In the genomic region with DNA sequence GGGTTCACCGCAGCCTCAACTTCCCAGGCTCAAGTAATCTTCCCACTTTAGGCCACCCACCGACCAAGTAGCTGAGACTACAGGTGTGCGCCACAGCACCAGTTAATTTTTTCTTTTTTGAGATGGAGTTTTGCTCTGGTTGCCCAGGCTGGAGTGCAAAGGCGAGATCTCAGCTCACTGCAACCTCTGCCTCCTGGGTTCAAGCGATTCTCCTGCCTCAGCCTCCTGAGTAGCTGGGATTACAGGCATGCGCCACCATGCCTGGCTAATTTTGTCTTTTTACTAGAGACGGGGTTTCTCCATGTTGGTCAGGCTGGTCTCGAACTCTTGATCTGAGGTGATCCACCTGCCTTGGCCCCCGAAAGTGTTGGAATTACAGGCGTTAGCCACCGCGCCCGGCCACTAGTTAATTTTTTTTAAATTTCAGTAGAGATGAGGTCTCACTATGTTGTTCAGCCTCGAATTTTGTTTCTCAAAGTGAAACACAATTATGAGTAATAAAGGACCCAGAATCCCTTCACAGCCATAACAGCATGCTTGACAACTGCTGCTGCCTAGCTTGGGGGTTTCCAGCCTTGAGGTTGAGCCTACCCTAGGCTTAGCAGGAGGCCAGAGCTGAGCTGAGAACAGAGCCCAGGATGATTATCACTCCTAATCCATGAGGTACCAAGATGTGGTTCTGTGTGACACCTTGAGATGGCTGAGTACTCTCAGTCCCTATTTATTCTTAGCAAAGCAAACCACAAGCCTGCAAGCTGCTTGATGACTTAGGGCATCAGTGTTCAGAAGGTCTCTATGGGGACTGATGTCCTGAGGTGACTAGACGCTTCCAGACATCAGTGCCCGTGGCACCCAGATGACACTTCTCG, we compare ENCODE assay signal across 8 cellular contexts. TPM values are rescaled to one million over a fixed set of nuclear protein-coding genes. Genes with fewer than 3 reads are reported as not detected.
DNase-seq lines count a peak whose midpoint lies in the region; ATAC-seq and TF ChIP-seq lines count a peak whose summit lies in the region.

No MANE protein-coding gene starts in this region.

- DNase-seq in activated CD4-positive, alpha-beta T cell treated with anti-CD3 and anti-CD28 coated beads for 24 hours (ENCODE audit: low read depth in 2 of 2), result peak; percentile 43 to 58
- peak; percentile 88 for DNase-seq in natural killer cell treated with Interleukin-12 subunit alpha and Interleukin-12 subunit beta and Interleukin-15 and Interleukin-18, amount 100 ng/mL, for 72 hours (ENCODE audit: low spot score)
- DNase-seq in AG08395 (ENCODE audit: low spot score) (no peak), GF-D8 (lab: John Stamatoyannopoulos, UW) (no peak), sciatic nerve (ENCODE audit: low spot score) (no peak), dermis blood vessel endothelial cell (no peak)

- no peaks in the 10 kb centered on the region for H3K27me3 Mint-ChIP-seq in natural killer cell treated with Interleukin-12 subunit alpha and Interleukin-12 subunit beta and Interleukin-15 and Interleukin-18, amount 100 ng/mL, for 72 hours

- peak; percentile 45 for TF ChIP-seq POLR2A in GM18505 (IDR thresholded peaks at IDR 0.05; ENCODE audit: borderline replicate concordance, extremely low read depth, insufficient read depth, insufficient read length)

- peaks cover 6% of the 10 kb centered on the region for H3K36me3 Mint-ChIP-seq in natural killer cell treated with Interleukin-12 subunit alpha and Interleukin-12 subunit beta and Interleukin-15 and Interleukin-18, amount 100 ng/mL, for 72 hours

- peak; percentile 93 for ATAC-seq in GM18505 (IDR thresholded peaks at IDR 0.05; ENCODE audit: unreplicated experiment)
- ATAC-seq in HG02763 (IDR thresholded peaks at IDR 0.05; ENCODE audit: unreplicated experiment), result peak; percentile 90
- ATAC-seq in natural killer cell treated with Interleukin-12 subunit alpha and Interleukin-12 subunit beta and Interleukin-15 and Interleukin-18, amount 100 ng/mL, for 72 hours, result peak; percentile 98
- no peak for ATAC-seq in sciatic nerve

- intact Hi-C loops in sciatic nerve (cut with DNase I), result no loop called here

- H3K27ac Mint-ChIP-seq in natural killer cell treated with Interleukin-12 subunit alpha and Interleukin-12 subunit beta and Interleukin-15 and Interleukin-18, amount 100 ng/mL, for 72 hours, result peak overlapping the region; percentile 94 to 96

- H3K4me3 Mint-ChIP-seq in natural killer cell treated with Interleukin-12 subunit alpha and Interleukin-12 subunit beta and Interleukin-15 and Interleukin-18, amount 100 ng/mL, for 72 hours, result peak overlapping the region; percentile 77

- H3K9me3 Mint-ChIP-seq in natural killer cell treated with Interleukin-12 subunit alpha and Interleukin-12 subunit beta and Interleukin-15 and Interleukin-18, amount 100 ng/mL, for 72 hours, result no peaks in the 10 kb centered on the region

- H3K4me1 Mint-ChIP-seq in natural killer cell treated with Interleukin-12 subunit alpha and Interleukin-12 subunit beta and Interleukin-15 and Interleukin-18, amount 100 ng/mL, for 72 hours (ENCODE audit: low read depth in 2 of 2), result peaks cover 17 to 43% of the 10 kb centered on the region in 2 donors

RNA-seq across cellular contexts. Expression of gene NKRF, which starts 41.6 kb away (rescaled TPM):
- total RNA-seq in natural killer cell treated with Interleukin-12 subunit alpha and Interleukin-12 subunit beta and Interleukin-15 and Interleukin-18, amount 100 ng/mL, for 72 hours, result 10 to 100 TPM; 15.8 to 24.4 TPM
- total RNA-seq in sciatic nerve (9.8 TPM), dermis blood vessel endothelial cell (4.1 and 9.9 TPM in 2 replicates)

RNA-seq across cellular contexts. Expression of gene SEPTIN6, which starts 45.2 kb away (rescaled TPM):
- total RNA-seq in natural killer cell treated with Interleukin-12 subunit alpha and Interleukin-12 subunit beta and Interleukin-15 and Interleukin-18, amount 100 ng/mL, for 72 hours, result 10 to 100 TPM; 79.7 to 84.0 TPM
- total RNA-seq in sciatic nerve (33.0 TPM), dermis blood vessel endothelial cell (22.8 and 40.9 TPM in 2 replicates)

Comparison
In these comparisons a context has a peak if more than half of its experiments do, and no peak if none do; other contexts are left out.
1. DNase-seq: peak in activated CD4-positive, alpha-beta T cell treated with anti-CD3 and anti-CD28 coated beads for 24 hours (2 of 2) and natural killer cell treated with Interleukin-12 subunit alpha and Interleukin-12 subunit beta and Interleukin-15 and Interleukin-18, amount 100 ng/mL, for 72 hours (single experiment); none in AG08395 (single experiment), GF-D8 (single experiment), sciatic nerve (single experiment) and dermis blood vessel endothelial cell (single experiment).